Comparison of ENCODE assay signal across 11 cellular contexts in genomic region chr17:77128895-77129567, GRCh38. TPM values are rescaled to one million over a fixed set of nuclear protein-coding genes. Genes with fewer than 3 reads are reported as not detected.
DNase-seq lines count a peak whose midpoint lies in the region; ATAC-seq, FAIRE-seq and TF ChIP-seq lines count a peak whose summit lies in the region.
"Had no signal": no experiment of that assay in that cellular context is flagged by ENCODE, and none has a peak within 500 bp of the region (broad histone marks: within the 10 kb centered on the region; RNA-seq: fewer than 3 reads in every experiment).

No MANE protein-coding gene starts in this region.

- H3K4me3 ChIP-seq in K562 (no peak overlapping the region), lung (no peak overlapping the region)
- H3K4me3 ChIP-seq: ascending aorta had no signal

- H3K4me3 Mint-ChIP-seq in activated CD8-positive, alpha-beta memory T cell treated with anti-CD3 and anti-CD28 coated beads, Interleukin-2, amount 10 ng/mL, durations not matched to agents 7 days and 5 days = no peak overlapping the region
- H3K4me3 Mint-ChIP-seq: H9 had no signal

- H3K4me1 ChIP-seq in K562 (replicated peaks in 1 of 2; ENCODE audit: control insufficient read depth in 2 of 2, insufficient read depth in 2 of 2, low read length in 2 of 2) (peaks cover 16 to 21% of the 10 kb centered on the region in 2 experiments), lung (ENCODE audit: control insufficient read depth in 2 of 2, insufficient read depth in 2 of 2, low read length in 2 of 2) (peaks cover 3 to 14% of the 10 kb centered on the region in 2 donors)

- peak overlapping the region in 1 of 2 experiments; percentile 23; a peak in 1 of 4 replicates for H3K9ac ChIP-seq in K562 (ENCODE audit: insufficient read depth in 1 of 2, low read depth in 2 of 2, low read length in 2 of 2)

- H3K27me3 ChIP-seq in K562 (ENCODE audit: control insufficient read depth in 2 of 2, insufficient read depth in 2 of 2, low read length in 2 of 2) (no peaks in the 10 kb centered on the region), lung (ENCODE audit: control insufficient read depth, insufficient read depth) (no peaks in the 10 kb centered on the region)
- H3K27me3 ChIP-seq: ascending aorta had no signal

- peak overlapping the region; percentile 5 for H3K27ac Mint-ChIP-seq in activated CD8-positive, alpha-beta memory T cell treated with anti-CD3 and anti-CD28 coated beads, Interleukin-2, amount 10 ng/mL, durations not matched to agents 7 days and 5 days

- H3K36me3 ChIP-seq in K562 (ENCODE audit: control insufficient read depth, insufficient read depth, low read length) (no peaks in the 10 kb centered on the region), lung (ENCODE audit: control insufficient read depth in 2 of 2, insufficient read depth in 2 of 2, low read length in 2 of 2) (no peaks in the 10 kb centered on the region)
- H3K36me3 ChIP-seq: ascending aorta had no signal

- H3K27ac ChIP-seq in K562 (ENCODE audit: extremely low read depth, low read depth, low read length) (no peak overlapping the region), lung (ENCODE audit: low read depth in 1 of 2, low read length in 1 of 2) (peak overlapping the region; percentile 64 to 89), temporal lobe (ENCODE audit: low read depth, low read length) (peak overlapping the region; percentile 78)

- 0 out of 2 replicates have a peak overlapping the region, but pooled peaks have one; percentile 11 for H3K4me2 ChIP-seq in K562 (ENCODE audit: insufficient read depth, low read length)

- H4K20me1 ChIP-seq in K562 (replicated peaks; ENCODE audit: control insufficient read depth, insufficient read depth, low read length) = no peaks in the 10 kb centered on the region

- in situ Hi-C loops in K562 (cut with MboI) = no loop called here
- in situ Hi-C loops in ACHN (cut with HindIII; ENCODE audit: low pct_ligation_motif_present, low pct_unique_long_range_greater_than_20kb, low sequenced_read_pairs) = no loop called here

- intact Hi-C loops in K562 (cut with micrococcal nuclease) = loop anchor here (5.0 kb wide), 1 partner anchor 42 kb away; no protein-coding TSS in a partner anchor

- TF ChIP-seq CTCF in K562 (IDR thresholded peaks at IDR 0.05 in 2 of 3, conservative IDR thresholded peaks at IDR 0.05 in 1 of 3; ENCODE audit: insufficient read depth in 2 of 3, low read depth in 1 of 3, low read length in 3 of 3) (no peak), lung (IDR thresholded peaks at IDR 0.05; ENCODE audit: control extremely low read depth, extremely low read depth) (no peak)

- CTCF ChIA-PET in activated CD8-positive, alpha-beta memory T cell treated with anti-CD3 and anti-CD28 coated beads, Interleukin-2, amount 10 ng/mL, durations not matched to agents 7 days and 5 days (lab: Charles Lee) = interaction anchor here (0.7 to 3.3 kb wide), 7 partner anchors 10 to 40 kb away, joined by 4 to 29 read pairs (median 5); partner anchors contain the start of gene SEC14L1
- CTCF ChIA-PET in K562 (lab: Yijun Ruan, JAX; ENCODE audit: low intra/inter-chr PET ratio) = no interaction called here

- H3K9me3 ChIP-seq in K562 (replicated peaks; ENCODE audit: control insufficient read depth, insufficient read depth, low read depth, low read length) = no peaks in the 10 kb centered on the region
- H3K9me3 ChIP-seq in lung (ENCODE audit: control insufficient read depth in 2 of 2, insufficient read depth in 1 of 2, low read length in 1 of 2) = no peaks in the 10 kb centered on the region
- H3K9me3 ChIP-seq: ascending aorta had no signal

- H3K4me1 Mint-ChIP-seq in activated CD8-positive, alpha-beta memory T cell treated with anti-CD3 and anti-CD28 coated beads, Interleukin-2, amount 10 ng/mL, durations not matched to agents 7 days and 5 days = peaks cover 49% of the 10 kb centered on the region

- peak overlapping the region; percentile 67 for H2AFZ ChIP-seq in K562 (ENCODE audit: low read depth, low read length)

- no peaks in the 10 kb centered on the region for H3K9me3 Mint-ChIP-seq in activated CD8-positive, alpha-beta memory T cell treated with anti-CD3 and anti-CD28 coated beads, Interleukin-2, amount 10 ng/mL, durations not matched to agents 7 days and 5 days (ENCODE audit: low read depth)
- H3K9me3 Mint-ChIP-seq: H9 had no signal

- DNase-seq in activated CD8-positive, alpha-beta memory T cell treated with anti-CD3 and anti-CD28 coated beads, Interleukin-2, amount 10 ng/mL, durations not matched to agents 7 days and 5 days = no peak
- no peak for DNase-seq in activated CD8-positive, alpha-beta memory T cell treated with anti-CD3 and anti-CD28 coated beads for 24 hours
- no peak for DNase-seq in K562 (ENCODE audit: extremely low read depth in 1 of 4, low spot score in 3 of 4)
- DNase-seq in lung (ENCODE audit: low spot score) = no peak
- DNase-seq in ACHN = no peak
- DNase-seq in AG08395 (ENCODE audit: low spot score) = no peak
- DNase-seq: H9, NCI-H526 treated with DMSO at 0.1 percent for 48 hours had no signal

- no peak for TF ChIP-seq EP300 in K562 (IDR thresholded peaks at IDR 0.05; ENCODE audit: low read length)

- ATAC-seq in activated CD8-positive, alpha-beta memory T cell treated with anti-CD3 and anti-CD28 coated beads, Interleukin-2, amount 10 ng/mL, durations not matched to agents 7 days and 5 days = no peak
- no peak for ATAC-seq in K562
- no peak for ATAC-seq in lung (ENCODE audit: insufficient read depth, low FRiP score)
- no peak for ATAC-seq in GM21367 (IDR thresholded peaks at IDR 0.05; ENCODE audit: unreplicated experiment)

- H3K79me2 ChIP-seq in K562 (ENCODE audit: control insufficient read depth, insufficient read depth, low read length) = no peaks in the 10 kb centered on the region

- BruUV-seq in K562 (replicated peaks; lab: Mats Ljungman, UMichigan) = TSS peak; percentile 40

- no peak for TF ChIP-seq POLR2A in K562 (conservative IDR thresholded peaks at IDR 0.05)

- no peak for TF ChIP-seq RAD21 in K562 (CRISPR knock-in tag; conservative IDR thresholded peaks at IDR 0.05 in 1 of 2, IDR thresholded peaks at IDR 0.05 in 1 of 2)

- POLR2A ChIA-PET in K562 (lab: Yijun Ruan, JAX) = interaction anchor here (0.6 to 2.7 kb wide), 6 partner anchors 8 to 73 kb away, joined by 3 to 12 read pairs (median 4); no protein-coding TSS in a partner anchor

- no peaks in the 10 kb centered on the region for H3K9me1 ChIP-seq in K562 (ENCODE audit: control insufficient read depth, insufficient read depth, low read length)

- H3K36me3 Mint-ChIP-seq in activated CD8-positive, alpha-beta memory T cell treated with anti-CD3 and anti-CD28 coated beads, Interleukin-2, amount 10 ng/mL, durations not matched to agents 7 days and 5 days = no peaks in the 10 kb centered on the region

- 68% methylated on average over 10 of the region's 10 CpGs for WGBS in K562 (ENCODE audit: insufficient coverage, low coverage, missing lambda C conversion rate)
- WGBS in lung, 2 donors = 58 to 77% methylated on average over 10 of the region's 10 CpGs

- H3K27me3 Mint-ChIP-seq in activated CD8-positive, alpha-beta memory T cell treated with anti-CD3 and anti-CD28 coated beads, Interleukin-2, amount 10 ng/mL, durations not matched to agents 7 days and 5 days = no peaks in the 10 kb centered on the region

- FAIRE-seq in K562 (lab: Jason Lieb, UNC) = no peak

TF ChIP-seq in K562, 482 proteins besides CTCF, POLR2A, EP300 and RAD21 (continues in another document):
- TF ChIP-seq ZBTB26 (CRISPR knock-in tag; IDR thresholded peaks at IDR 0.05) = no peak

RNA-seq across cellular contexts. Expression of gene SEC14L1, which starts 11.7 kb away (rescaled TPM):
- total RNA-seq in activated CD8-positive, alpha-beta memory T cell treated with anti-CD3 and anti-CD28 coated beads, Interleukin-2, amount 10 ng/mL, durations not matched to agents 7 days and 5 days = 100 to 1,000 TPM in 1 of 2 experiments, 10 to 100 TPM in 1; 98.5 to 146 TPM
- total RNA-seq in K562 (2011; cell fraction: chromatin; rRNA removed; ENCODE audit: low replicate concordance) = 109 and 129 TPM in 2 replicates
- total RNA-seq in K562 (2011; cell fraction: nucleolus; rRNA removed) = 35.9 and 51.7 TPM in 2 replicates
- 51.8 and 54.6 TPM in 2 replicates for total RNA-seq in K562 (2011; cell fraction: nucleoplasm; rRNA removed)
- 10.9 and 14.8 TPM in 2 replicates for total RNA-seq in K562 (2014; rRNA removed)
- 14.0 and 14.5 TPM in 2 replicates for total RNA-seq in K562 (2014; rRNA removed; fragmentation: Illumina TruSeq; extraction: Trizol)
- 14.8 and 15.2 TPM in 2 replicates for total RNA-seq in K562 (2015; rRNA removed; fragmentation: Illumina TruSeq; extraction: Trizol)
- 38.4 and 39.7 TPM in 2 replicates for total RNA-seq in K562 (2021)
- 20.6 and 33.1 TPM in 2 replicates for polyA plus RNA-seq in K562 (2011; rRNA removed)
- polyA plus RNA-seq in K562 (2011; cell fraction: cytosol; rRNA removed) = 15.2 and 43.7 TPM in 2 replicates
- polyA plus RNA-seq in K562 (2011; cell fraction: nucleus; rRNA removed) = 28.8 and 53.9 TPM in 2 replicates
- polyA plus RNA-seq in K562 (2012) = 25.9 and 29.6 TPM in 2 replicates
- 27.0 and 27.6 TPM in 2 replicates for polyA plus RNA-seq in K562 (2014; fragmentation: Illumina TruSeq; extraction: Trizol)
- polyA plus RNA-seq in K562 (2014; fragmentation: Nextera tagmentation; extraction: Ambion mirVana) = 1 to 10 TPM; 3.1 to 4.1 TPM
- 16.3 and 16.7 TPM in 2 replicates for polyA plus RNA-seq in K562 (2014; rRNA removed)
- polyA minus RNA-seq in K562 (2011; rRNA and poly(A)+ RNA removed) = 37.5 and 51.6 TPM in 2 replicates
- 29.5 and 45.5 TPM in 2 replicates for polyA minus RNA-seq in K562 (2011; cell fraction: cytosol; rRNA and poly(A)+ RNA removed)
- 18.3 and 26.1 TPM in 2 replicates for polyA minus RNA-seq in K562 (2011; cell fraction: nucleus; rRNA and poly(A)+ RNA removed)
- total RNA-seq in lung = 100 to 1,000 TPM; 156 to 171 TPM
- polyA plus RNA-seq in lung = 100 to 1,000 TPM in 1 of 2 donors, 10 to 100 TPM in 1; 41.6 to 114 TPM
- total RNA-seq in temporal lobe = 80.4 TPM
